In the genomic region with DNA sequence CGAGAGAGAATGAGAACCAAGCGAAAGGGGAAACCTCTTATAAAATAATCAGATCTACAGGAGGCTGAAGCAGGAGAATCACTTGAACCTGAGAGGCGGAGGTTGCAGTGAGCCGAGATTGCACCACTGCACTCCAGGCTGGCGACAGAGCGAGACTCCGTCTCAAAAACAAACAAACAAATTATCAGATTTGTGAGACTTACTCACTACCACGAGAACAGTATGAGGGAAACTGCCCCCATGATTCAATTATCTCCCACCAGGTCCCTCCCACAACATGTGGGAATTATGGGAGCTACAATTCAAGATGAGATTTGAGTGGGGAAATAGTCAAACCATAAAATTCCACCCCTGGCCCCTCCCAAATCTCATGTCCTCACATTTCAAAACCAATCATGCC, we compare ENCODE assay signal across 8 cellular contexts. TPM values are rescaled to one million over a fixed set of nuclear protein-coding genes. Genes with fewer than 3 reads are reported as not detected.
"Had no signal": no experiment of that assay in that cellular context is flagged by ENCODE, and none has a peak within 500 bp of the region (broad histone marks: within the 10 kb centered on the region; RNA-seq: fewer than 3 reads in every experiment).

No MANE protein-coding gene starts in this region.

RNA-seq across cellular contexts. Expression of a gene that starts 57.8 kb away (rescaled TPM):
- total RNA-seq: stomach, subcutaneous adipose tissue, suprapubic skin, thoracic aorta, upper lobe of right lung, ureter, urinary bladder, vagina had no signal
